1 cellular context compared by ENCODE assay signal in genomic region chr16:2752850-2753522, GRCh38.
TF ChIP-seq lines count a peak whose summit lies in the region.

No MANE protein-coding gene starts in this region.

TF ChIP-seq in K562, 482 proteins besides CTCF, POLR2A, EP300 and RAD21 (continued from another document and continues in another):
- TF ChIP-seq, protein P1, sequence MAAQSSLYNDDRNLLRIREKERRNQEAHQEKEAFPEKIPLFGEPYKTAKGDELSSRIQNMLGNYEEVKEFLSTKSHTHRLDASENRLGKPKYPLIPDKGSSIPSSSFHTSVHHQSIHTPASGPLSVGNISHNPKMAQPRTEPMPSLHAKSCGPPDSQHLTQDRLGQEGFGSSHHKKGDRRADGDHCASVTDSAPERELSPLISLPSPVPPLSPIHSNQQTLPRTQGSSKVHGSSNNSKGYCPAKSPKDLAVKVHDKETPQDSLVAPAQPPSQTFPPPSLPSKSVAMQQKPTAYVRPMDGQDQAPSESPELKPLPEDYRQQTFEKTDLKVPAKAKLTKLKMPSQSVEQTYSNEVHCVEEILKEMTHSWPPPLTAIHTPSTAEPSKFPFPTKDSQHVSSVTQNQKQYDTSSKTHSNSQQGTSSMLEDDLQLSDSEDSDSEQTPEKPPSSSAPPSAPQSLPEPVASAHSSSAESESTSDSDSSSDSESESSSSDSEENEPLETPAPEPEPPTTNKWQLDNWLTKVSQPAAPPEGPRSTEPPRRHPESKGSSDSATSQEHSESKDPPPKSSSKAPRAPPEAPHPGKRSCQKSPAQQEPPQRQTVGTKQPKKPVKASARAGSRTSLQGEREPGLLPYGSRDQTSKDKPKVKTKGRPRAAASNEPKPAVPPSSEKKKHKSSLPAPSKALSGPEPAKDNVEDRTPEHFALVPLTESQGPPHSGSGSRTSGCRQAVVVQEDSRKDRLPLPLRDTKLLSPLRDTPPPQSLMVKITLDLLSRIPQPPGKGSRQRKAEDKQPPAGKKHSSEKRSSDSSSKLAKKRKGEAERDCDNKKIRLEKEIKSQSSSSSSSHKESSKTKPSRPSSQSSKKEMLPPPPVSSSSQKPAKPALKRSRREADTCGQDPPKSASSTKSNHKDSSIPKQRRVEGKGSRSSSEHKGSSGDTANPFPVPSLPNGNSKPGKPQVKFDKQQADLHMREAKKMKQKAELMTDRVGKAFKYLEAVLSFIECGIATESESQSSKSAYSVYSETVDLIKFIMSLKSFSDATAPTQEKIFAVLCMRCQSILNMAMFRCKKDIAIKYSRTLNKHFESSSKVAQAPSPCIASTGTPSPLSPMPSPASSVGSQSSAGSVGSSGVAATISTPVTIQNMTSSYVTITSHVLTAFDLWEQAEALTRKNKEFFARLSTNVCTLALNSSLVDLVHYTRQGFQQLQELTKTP (IDR thresholded peaks at IDR 0.05; ENCODE audit: low read depth in 1 of 2, partially characterized antibody in 2 of 2), result peak in 1 of 2 experiments; percentile 63
- TF ChIP-seq HEY1 (CRISPR knock-in tag; IDR thresholded peaks at IDR 0.05; ENCODE audit: borderline replicate concordance), result no peak
- TF ChIP-seq, protein P2, sequence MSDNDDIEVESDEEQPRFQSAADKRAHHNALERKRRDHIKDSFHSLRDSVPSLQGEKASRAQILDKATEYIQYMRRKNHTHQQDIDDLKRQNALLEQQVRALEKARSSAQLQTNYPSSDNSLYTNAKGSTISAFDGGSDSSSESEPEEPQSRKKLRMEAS (CRISPR knock-in tag; IDR thresholded peaks at IDR 0.05), result peak; percentile 83
- no peak for TF ChIP-seq GTF2F1 (IDR thresholded peaks at IDR 0.05; ENCODE audit: low read depth, low read length)
- no peak for TF ChIP-seq CREB3L1 (IDR thresholded peaks at IDR 0.05; ENCODE audit: borderline replicate concordance, low read depth)
- no peak for TF ChIP-seq ARNT (IDR thresholded peaks at IDR 0.05)
- TF ChIP-seq NFE2 (IDR thresholded peaks at IDR 0.05; ENCODE audit: low read depth), result no peak
- TF ChIP-seq, protein P3, sequence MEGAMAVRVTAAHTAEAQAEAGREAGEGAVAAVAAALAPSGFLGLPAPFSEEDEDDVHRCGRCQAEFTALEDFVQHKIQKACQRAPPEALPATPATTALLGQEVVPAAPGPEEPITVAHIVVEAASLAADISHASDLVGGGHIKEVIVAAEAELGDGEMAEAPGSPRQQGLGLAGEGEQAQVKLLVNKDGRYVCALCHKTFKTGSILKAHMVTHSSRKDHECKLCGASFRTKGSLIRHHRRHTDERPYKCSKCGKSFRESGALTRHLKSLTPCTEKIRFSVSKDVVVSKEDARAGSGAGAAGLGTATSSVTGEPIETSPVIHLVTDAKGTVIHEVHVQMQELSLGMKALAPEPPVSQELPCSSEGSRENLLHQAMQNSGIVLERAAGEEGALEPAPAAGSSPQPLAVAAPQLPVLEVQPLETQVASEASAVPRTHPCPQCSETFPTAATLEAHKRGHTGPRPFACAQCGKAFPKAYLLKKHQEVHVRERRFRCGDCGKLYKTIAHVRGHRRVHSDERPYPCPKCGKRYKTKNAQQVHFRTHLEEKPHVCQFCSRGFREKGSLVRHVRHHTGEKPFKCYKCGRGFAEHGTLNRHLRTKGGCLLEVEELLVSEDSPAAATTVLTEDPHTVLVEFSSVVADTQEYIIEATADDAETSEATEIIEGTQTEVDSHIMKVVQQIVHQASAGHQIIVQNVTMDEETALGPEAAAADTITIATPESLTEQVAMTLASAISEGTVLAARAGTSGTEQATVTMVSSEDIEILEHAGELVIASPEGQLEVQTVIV (CRISPR knock-in tag; IDR thresholded peaks at IDR 0.05; ENCODE audit: borderline replicate concordance), result no peak
- no peak for TF ChIP-seq OTX1 (CRISPR knock-in tag; IDR thresholded peaks at IDR 0.05)
- TF ChIP-seq PHB (CRISPR knock-in tag; IDR thresholded peaks at IDR 0.05), result no peak
- TF ChIP-seq ZNF778 (CRISPR knock-in tag; IDR thresholded peaks at IDR 0.05), result no peak
- peak; percentile 19; the same call in 1 of the 2 replicates for TF ChIP-seq NR2C2 (CRISPR knock-in tag; IDR thresholded peaks at IDR 0.05)
- no peak; the same call in 1 of the 2 replicates for TF ChIP-seq NR2C2 (tag; IDR thresholded peaks at IDR 0.05)
- TF ChIP-seq HDGF (IDR thresholded peaks at IDR 0.05), result no peak
- no peak for TF ChIP-seq KLF1 (tag; IDR thresholded peaks at IDR 0.05)
- no peak for TF ChIP-seq ZNF696 (CRISPR knock-in tag; conservative IDR thresholded peaks at IDR 0.05)
- TF ChIP-seq ZNF384 (IDR thresholded peaks at IDR 0.05; ENCODE audit: low read depth, low read length), result no peak
- TF ChIP-seq ZNF77 (CRISPR knock-in tag; IDR thresholded peaks at IDR 0.05), result no peak
- TF ChIP-seq BMI1 (IDR thresholded peaks at IDR 0.05; ENCODE audit: low read length), result no peak
- no peak for TF ChIP-seq RBM39 (optimal IDR thresholded peaks at IDR 0.05; ENCODE audit: low read depth, low read length)
- TF ChIP-seq PPARD (CRISPR knock-in tag; IDR thresholded peaks at IDR 0.05), result no peak
- TF ChIP-seq, protein P4, sequence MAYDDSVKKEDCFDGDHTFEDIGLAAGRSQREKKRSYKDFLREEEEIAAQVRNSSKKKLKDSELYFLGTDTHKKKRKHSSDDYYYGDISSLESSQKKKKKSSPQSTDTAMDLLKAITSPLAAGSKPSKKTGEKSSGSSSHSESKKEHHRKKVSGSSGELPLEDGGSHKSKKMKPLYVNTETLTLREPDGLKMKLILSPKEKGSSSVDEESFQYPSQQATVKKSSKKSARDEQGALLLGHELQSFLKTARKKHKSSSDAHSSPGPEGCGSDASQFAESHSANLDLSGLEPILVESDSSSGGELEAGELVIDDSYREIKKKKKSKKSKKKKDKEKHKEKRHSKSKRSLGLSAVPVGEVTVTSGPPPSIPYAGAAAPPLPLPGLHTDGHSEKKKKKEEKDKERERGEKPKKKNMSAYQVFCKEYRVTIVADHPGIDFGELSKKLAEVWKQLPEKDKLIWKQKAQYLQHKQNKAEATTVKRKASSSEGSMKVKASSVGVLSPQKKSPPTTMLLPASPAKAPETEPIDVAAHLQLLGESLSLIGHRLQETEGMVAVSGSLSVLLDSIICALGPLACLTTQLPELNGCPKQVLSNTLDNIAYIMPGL (CRISPR knock-in tag; IDR thresholded peaks at IDR 0.05), result no peak; the same call in none of the 2 replicates
- TF ChIP-seq CREBBP (IDR thresholded peaks at IDR 0.05; ENCODE audit: low read depth, low read length), result no peak
- TF ChIP-seq, protein P5, sequence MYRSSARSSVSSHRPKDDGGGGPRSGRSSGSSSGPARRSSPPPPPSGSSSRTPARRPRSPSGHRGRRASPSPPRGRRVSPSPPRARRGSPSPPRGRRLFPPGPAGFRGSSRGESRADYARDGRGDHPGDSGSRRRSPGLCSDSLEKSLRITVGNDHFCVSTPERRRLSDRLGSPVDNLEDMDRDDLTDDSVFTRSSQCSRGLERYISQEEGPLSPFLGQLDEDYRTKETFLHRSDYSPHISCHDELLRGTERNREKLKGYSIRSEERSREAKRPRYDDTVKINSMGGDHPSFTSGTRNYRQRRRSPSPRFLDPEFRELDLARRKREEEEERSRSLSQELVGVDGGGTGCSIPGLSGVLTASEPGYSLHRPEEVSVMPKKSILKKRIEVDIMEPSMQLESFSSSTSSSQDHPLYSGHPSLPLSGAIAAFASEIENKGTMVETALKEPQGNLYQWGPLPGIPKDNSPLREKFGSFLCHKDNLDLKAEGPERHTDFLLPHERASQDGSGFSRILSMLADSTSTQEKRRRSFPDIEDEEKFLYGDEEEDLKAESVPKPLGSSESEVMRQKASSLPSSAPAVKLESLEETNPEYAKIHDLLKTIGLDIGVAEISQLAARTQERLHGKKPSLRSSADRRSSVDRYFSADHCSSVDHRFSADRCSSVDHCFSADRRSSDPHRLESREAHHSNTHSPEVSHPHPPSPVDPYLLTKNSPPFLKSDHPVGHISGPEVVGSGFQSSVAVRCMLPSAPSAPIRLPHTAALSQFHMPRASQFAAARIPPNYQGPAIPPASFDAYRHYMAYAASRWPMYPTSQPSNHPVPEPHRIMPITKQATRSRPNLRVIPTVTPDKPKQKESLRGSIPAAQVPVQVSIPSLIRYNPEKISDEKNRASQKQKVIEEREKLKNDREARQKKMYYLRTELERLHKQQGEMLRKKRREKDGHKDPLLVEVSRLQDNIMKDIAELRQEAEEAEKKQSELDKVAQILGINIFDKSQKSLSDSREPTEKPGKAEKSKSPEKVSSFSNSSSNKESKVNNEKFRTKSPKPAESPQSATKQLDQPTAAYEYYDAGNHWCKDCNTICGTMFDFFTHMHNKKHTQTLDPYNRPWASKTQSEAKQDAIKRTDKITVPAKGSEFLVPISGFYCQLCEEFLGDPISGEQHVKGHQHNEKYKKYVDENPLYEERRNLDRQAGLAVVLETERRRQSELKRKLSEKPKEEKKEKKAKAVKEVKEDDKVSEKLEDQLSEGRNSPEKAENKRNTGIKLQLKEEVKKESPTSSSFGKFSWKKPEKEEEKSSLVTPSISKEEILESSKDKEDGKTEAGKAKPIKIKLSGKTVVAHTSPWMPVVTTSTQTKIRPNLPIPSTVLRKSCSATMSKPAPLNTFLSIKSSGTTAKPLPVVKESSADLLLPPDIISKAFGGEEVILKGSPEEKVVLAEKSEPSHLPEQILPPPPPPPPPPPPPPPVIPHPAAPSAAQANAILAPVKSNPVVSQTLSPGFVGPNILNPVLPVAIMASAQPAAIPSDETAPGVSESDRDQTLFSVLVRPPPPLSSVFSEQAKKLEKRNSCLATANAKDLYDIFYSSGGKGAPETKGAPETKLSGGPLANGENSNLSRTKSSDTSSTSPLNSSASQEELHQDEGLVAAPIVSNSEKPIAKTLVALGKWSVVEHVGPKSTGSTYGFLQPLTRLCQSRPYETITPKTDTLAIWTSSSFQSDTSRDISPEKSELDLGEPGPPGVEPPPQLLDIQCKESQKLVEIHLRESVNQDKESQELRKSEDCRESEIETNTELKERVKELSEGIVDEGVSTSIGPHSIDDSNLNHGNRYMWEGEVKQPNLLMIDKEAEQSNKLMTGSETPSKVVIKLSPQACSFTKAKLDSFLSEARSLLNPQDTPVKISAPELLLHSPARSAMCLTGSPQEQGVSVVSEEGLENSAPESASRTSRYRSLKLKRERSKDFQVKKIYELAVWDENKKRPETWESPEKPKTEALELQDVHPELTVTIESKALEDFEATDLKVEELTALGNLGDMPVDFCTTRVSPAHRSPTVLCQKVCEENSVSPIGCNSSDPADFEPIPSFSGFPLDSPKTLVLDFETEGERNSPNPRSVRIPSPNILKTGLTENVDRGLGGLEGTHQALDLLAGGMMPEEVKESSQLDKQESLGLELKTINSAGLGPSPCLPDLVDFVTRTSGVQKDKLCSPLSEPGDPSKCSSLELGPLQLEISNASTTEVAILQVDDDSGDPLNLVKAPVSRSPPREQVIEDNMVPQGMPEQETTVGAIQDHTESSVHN (IDR thresholded peaks at IDR 0.05; ENCODE audit: borderline replicate concordance in 1 of 2, low read depth in 1 of 2), result no peak
- TF ChIP-seq ESRRA (IDR thresholded peaks at IDR 0.05; ENCODE audit: borderline replicate concordance, low read depth), result no peak
- TF ChIP-seq, protein P6, sequence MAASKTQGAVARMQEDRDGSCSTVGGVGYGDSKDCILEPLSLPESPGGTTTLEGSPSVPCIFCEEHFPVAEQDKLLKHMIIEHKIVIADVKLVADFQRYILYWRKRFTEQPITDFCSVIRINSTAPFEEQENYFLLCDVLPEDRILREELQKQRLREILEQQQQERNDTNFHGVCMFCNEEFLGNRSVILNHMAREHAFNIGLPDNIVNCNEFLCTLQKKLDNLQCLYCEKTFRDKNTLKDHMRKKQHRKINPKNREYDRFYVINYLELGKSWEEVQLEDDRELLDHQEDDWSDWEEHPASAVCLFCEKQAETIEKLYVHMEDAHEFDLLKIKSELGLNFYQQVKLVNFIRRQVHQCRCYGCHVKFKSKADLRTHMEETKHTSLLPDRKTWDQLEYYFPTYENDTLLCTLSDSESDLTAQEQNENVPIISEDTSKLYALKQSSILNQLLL (CRISPR knock-in tag; IDR thresholded peaks at IDR 0.05; ENCODE audit: borderline replicate concordance), result no peak
- no peak for TF ChIP-seq NFXL1 (CRISPR knock-in tag; IDR thresholded peaks at IDR 0.05)
- TF ChIP-seq, protein P7, sequence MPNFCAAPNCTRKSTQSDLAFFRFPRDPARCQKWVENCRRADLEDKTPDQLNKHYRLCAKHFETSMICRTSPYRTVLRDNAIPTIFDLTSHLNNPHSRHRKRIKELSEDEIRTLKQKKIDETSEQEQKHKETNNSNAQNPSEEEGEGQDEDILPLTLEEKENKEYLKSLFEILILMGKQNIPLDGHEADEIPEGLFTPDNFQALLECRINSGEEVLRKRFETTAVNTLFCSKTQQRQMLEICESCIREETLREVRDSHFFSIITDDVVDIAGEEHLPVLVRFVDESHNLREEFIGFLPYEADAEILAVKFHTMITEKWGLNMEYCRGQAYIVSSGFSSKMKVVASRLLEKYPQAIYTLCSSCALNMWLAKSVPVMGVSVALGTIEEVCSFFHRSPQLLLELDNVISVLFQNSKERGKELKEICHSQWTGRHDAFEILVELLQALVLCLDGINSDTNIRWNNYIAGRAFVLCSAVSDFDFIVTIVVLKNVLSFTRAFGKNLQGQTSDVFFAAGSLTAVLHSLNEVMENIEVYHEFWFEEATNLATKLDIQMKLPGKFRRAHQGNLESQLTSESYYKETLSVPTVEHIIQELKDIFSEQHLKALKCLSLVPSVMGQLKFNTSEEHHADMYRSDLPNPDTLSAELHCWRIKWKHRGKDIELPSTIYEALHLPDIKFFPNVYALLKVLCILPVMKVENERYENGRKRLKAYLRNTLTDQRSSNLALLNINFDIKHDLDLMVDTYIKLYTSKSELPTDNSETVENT (CRISPR knock-in tag; IDR thresholded peaks at IDR 0.05), result no peak
- TF ChIP-seq, protein P8, sequence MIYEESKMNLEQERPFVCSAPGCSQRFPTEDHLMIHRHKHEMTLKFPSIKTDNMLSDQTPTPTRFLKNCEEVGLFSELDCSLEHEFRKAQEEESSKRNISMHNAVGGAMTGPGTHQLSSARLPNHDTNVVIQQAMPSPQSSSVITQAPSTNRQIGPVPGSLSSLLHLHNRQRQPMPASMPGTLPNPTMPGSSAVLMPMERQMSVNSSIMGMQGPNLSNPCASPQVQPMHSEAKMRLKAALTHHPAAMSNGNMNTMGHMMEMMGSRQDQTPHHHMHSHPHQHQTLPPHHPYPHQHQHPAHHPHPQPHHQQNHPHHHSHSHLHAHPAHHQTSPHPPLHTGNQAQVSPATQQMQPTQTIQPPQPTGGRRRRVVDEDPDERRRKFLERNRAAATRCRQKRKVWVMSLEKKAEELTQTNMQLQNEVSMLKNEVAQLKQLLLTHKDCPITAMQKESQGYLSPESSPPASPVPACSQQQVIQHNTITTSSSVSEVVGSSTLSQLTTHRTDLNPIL (CRISPR knock-in tag; IDR thresholded peaks at IDR 0.05), result no peak
- TF ChIP-seq ETV1 (tag; conservative IDR thresholded peaks at IDR 0.05; ENCODE audit: low read depth), result no peak
- no peak for TF ChIP-seq KDM5B (IDR thresholded peaks at IDR 0.05; ENCODE audit: insufficient replicate concordance, low read depth, low read length)
- TF ChIP-seq PURB (CRISPR knock-in tag; IDR thresholded peaks at IDR 0.05; ENCODE audit: low read depth), result no peak
- no peak for TF ChIP-seq GABPB2 (CRISPR knock-in tag; conservative IDR thresholded peaks at IDR 0.05)
- no peak for TF ChIP-seq PTTG1 (tag; IDR thresholded peaks at IDR 0.05; ENCODE audit: low read depth)
- TF ChIP-seq SAFB2 (IDR thresholded peaks at IDR 0.05; ENCODE audit: borderline replicate concordance, low read depth, low read length, severe bottlenecking), result no peak
- peak; percentile 49; the same call in 1 of the 2 replicates for TF ChIP-seq ZNF766 (CRISPR knock-in tag; conservative IDR thresholded peaks at IDR 0.05)
